In genomic region chr9:22913026-22913425, GRCh38 we compare ENCODE assay signal across 23 cellular contexts.
"Had no signal": no experiment of that assay in that cellular context is flagged by ENCODE, and none has a peak within 500 bp of the region (broad histone marks: within the 10 kb centered on the region; RNA-seq: fewer than 3 reads in every experiment).

No MANE protein-coding gene starts in this region.

- ATAC-seq: activated CD4-positive, CD25-positive, alpha-beta regulatory T cell treated with anti-CD3 and anti-CD28 coated beads, Interleukin-2, amount 50 U/mL, for 24 hours; activated CD8-positive, alpha-beta T cell treated with anti-CD3 and anti-CD28 coated beads, Interleukin-2, amount 10 ng/mL, durations not matched to agents 7 days and 5 days; gastroesophageal sphincter; left cardiac atrium; natural killer cell treated with Interleukin-12 subunit alpha and Interleukin-12 subunit beta and Interleukin-15 and Interleukin-18, amount 100 ng/mL, for 72 hours; stimulated activated effector memory CD8-positive, alpha-beta T cell treated with anti-CD3 and anti-CD28 coated beads, Interleukin-12 subunit alpha, Interleukin-12 subunit beta, amount 100 ng/mL, for 72 hours had no signal

- H3K9me3 ChIP-seq: esophagus squamous epithelium, gastroesophageal sphincter, neutrophil, ovary, prostate gland, right atrium auricular region, stomach, suprapubic skin, tibial nerve had no signal

- H3K27me3 ChIP-seq: esophagus squamous epithelium, gastroesophageal sphincter, neutrophil, right atrium auricular region, stomach, suprapubic skin, tibial nerve had no signal

- H3K4me1 ChIP-seq: esophagus squamous epithelium, gastroesophageal sphincter, prostate gland, right atrium auricular region, stomach, suprapubic skin, tibial nerve had no signal

- H3K27ac ChIP-seq: coronary artery, esophagus squamous epithelium, gastroesophageal sphincter, neutrophil, ovary, prostate gland, right atrium auricular region, stomach, suprapubic skin, tibial nerve, VCaP had no signal

- DNase-seq: activated CD4-positive, alpha-beta T cell treated with anti-CD3 and anti-CD28 coated beads, Interleukin-2, amount 50 U/mL, for 1 hour; activated CD8-positive, alpha-beta T cell treated with anti-CD3 and anti-CD28 coated beads, Interleukin-2, amount 10 ng/mL, durations not matched to agents 7 days and 5 days; activated gamma-delta T cell treated with Interleukin-2 at 50 U/mL for 16 hours; aorta; esophagus squamous epithelium; head of caudate nucleus; hypothalamus; left cardiac atrium; midbrain; ovary; stimulated activated CD4-positive, alpha-beta T cell treated with anti-CD3 and anti-CD28 coated beads, Interleukin-2, amount 100 ng/mL, for 24 hours; stomach had no signal

- H3K36me3 ChIP-seq: esophagus squamous epithelium, gastroesophageal sphincter, neutrophil, ovary, prostate gland, right atrium auricular region, stomach, suprapubic skin, tibial nerve had no signal

- H3K4me3 ChIP-seq: coronary artery, esophagus squamous epithelium, gastroesophageal sphincter, ovary, prostate gland, right atrium auricular region, stomach, suprapubic skin, tibial nerve had no signal
